Comparison of ENCODE assay signal across 12 cellular contexts in genomic region chr7:27117687-27118491, GRCh38. TPM values are rescaled to one million over a fixed set of nuclear protein-coding genes. Genes with fewer than 3 reads are reported as not detected.
DNase-seq lines count a peak whose midpoint lies in the region; ATAC-seq and TF ChIP-seq lines count a peak whose summit lies in the region.
"Had no signal": no experiment of that assay in that cellular context is flagged by ENCODE, and none has a peak within 500 bp of the region (broad histone marks: within the 10 kb centered on the region; RNA-seq: fewer than 3 reads in every experiment).

No MANE protein-coding gene starts in this region.

- H3K36me3 ChIP-seq in adipocyte (ENCODE audit: control insufficient read depth, insufficient read depth, low read length, severe bottlenecking) = peaks cover 19% of the 10 kb centered on the region
- H3K36me3 ChIP-seq in mucosa of descending colon (ENCODE audit: low read depth) = no peaks in the 10 kb centered on the region

- no peaks in the 10 kb centered on the region for H3K9me3 ChIP-seq in adipocyte (ENCODE audit: control insufficient read depth, low read length)
- no peaks in the 10 kb centered on the region for H3K9me3 ChIP-seq in mucosa of descending colon

- peaks cover 55% of the 10 kb centered on the region for H3K36me3 Mint-ChIP-seq in type B pancreatic cell
- no peaks in the 10 kb centered on the region for H3K36me3 Mint-ChIP-seq in stimulated activated effector memory CD8-positive, alpha-beta T cell treated with anti-CD3 and anti-CD28 coated beads, Interleukin-12 subunit alpha, Interleukin-12 subunit beta, amount 100 ng/mL, for 72 hours

- DNase-seq in adipocyte (ENCODE audit: low read depth) = no peak
- no peak for DNase-seq in epithelial cell of proximal tubule (ENCODE audit: low read depth)
- DNase-seq in mucosa of descending colon = peak in 2 of 3 donors; percentile 43 to 49
- peak; percentile 68 for DNase-seq in type B pancreatic cell (ENCODE audit: extremely low spot score, unreplicated experiment)
- DNase-seq in NCI-H748 treated with DMSO at 0.1 percent for 48 hours (lab: John Stamatoyannopoulos, UW) = no peak
- no peak for DNase-seq in T-helper 2 cell
- no peak for DNase-seq in stimulated activated effector memory CD8-positive, alpha-beta T cell treated with anti-CD3 and anti-CD28 coated beads, Interleukin-12 subunit alpha, Interleukin-12 subunit beta, amount 100 ng/mL, for 72 hours (ENCODE audit: low spot score in 2 of 2)
- DNase-seq: anterior cingulate cortex, DMS 273 treated with DMSO at 0.1 percent for 48 hours, left colon, OCI-M1, T1000 had no signal

- ATAC-seq in mucosa of descending colon = no peak
- no peak for ATAC-seq in stimulated activated effector memory CD8-positive, alpha-beta T cell treated with anti-CD3 and anti-CD28 coated beads, Interleukin-12 subunit alpha, Interleukin-12 subunit beta, amount 100 ng/mL, for 72 hours
- ATAC-seq: left colon had no signal

- intact Hi-C loops in mucosa of descending colon (cut with DNase I, micrococcal nuclease) = no loop called here

- H3K27ac Mint-ChIP-seq in type B pancreatic cell = peak overlapping the region; percentile 99
- no peak overlapping the region for H3K27ac Mint-ChIP-seq in stimulated activated effector memory CD8-positive, alpha-beta T cell treated with anti-CD3 and anti-CD28 coated beads, Interleukin-12 subunit alpha, Interleukin-12 subunit beta, amount 100 ng/mL, for 72 hours

- peaks cover 50% of the 10 kb centered on the region for H3K4me1 ChIP-seq in adipocyte (ENCODE audit: control insufficient read depth, insufficient read depth, low read length)
- H3K4me1 ChIP-seq in mucosa of descending colon (ENCODE audit: low read depth) = peaks cover 54% of the 10 kb centered on the region

- peaks cover 23% of the 10 kb centered on the region for H3K4me1 Mint-ChIP-seq in type B pancreatic cell (ENCODE audit: unreplicated experiment)
- no peaks in the 10 kb centered on the region for H3K4me1 Mint-ChIP-seq in stimulated activated effector memory CD8-positive, alpha-beta T cell treated with anti-CD3 and anti-CD28 coated beads, Interleukin-12 subunit alpha, Interleukin-12 subunit beta, amount 100 ng/mL, for 72 hours

- H3K9ac ChIP-seq in adipocyte (ENCODE audit: low read length) = peak overlapping the region; percentile 41

- H3K9me3 Mint-ChIP-seq in type B pancreatic cell = no peaks in the 10 kb centered on the region
- H3K9me3 Mint-ChIP-seq in stimulated activated effector memory CD8-positive, alpha-beta T cell treated with anti-CD3 and anti-CD28 coated beads, Interleukin-12 subunit alpha, Interleukin-12 subunit beta, amount 100 ng/mL, for 72 hours = no peaks in the 10 kb centered on the region

- H3K27me3 ChIP-seq in adipocyte (replicated peaks; ENCODE audit: control insufficient read depth, insufficient read depth, low read length) = no peaks in the 10 kb centered on the region

- H3K27me3 Mint-ChIP-seq in type B pancreatic cell = peaks cover 33% of the 10 kb centered on the region

- no peak for TF ChIP-seq CTCF in epithelial cell of proximal tubule (conservative IDR thresholded peaks at IDR 0.05; ENCODE audit: low read depth, low read length)
- TF ChIP-seq CTCF in mucosa of descending colon (IDR thresholded peaks at IDR 0.05) = no peak
- TF ChIP-seq CTCF in type B pancreatic cell (conservative IDR thresholded peaks at IDR 0.05) = no peak

- peak overlapping the region; percentile 91 for H3K4me3 Mint-ChIP-seq in type B pancreatic cell
- no peak overlapping the region for H3K4me3 Mint-ChIP-seq in stimulated activated effector memory CD8-positive, alpha-beta T cell treated with anti-CD3 and anti-CD28 coated beads, Interleukin-12 subunit alpha, Interleukin-12 subunit beta, amount 100 ng/mL, for 72 hours

- H3K4me3 ChIP-seq in adipocyte (ENCODE audit: low read length) = peak overlapping the region; percentile 65
- peak overlapping the region; percentile 74 for H3K4me3 ChIP-seq in epithelial cell of proximal tubule (ENCODE audit: low read depth, low read length)
- no peak overlapping the region for H3K4me3 ChIP-seq in mucosa of descending colon

RNA-seq across cellular contexts. Expression of gene HOXA4, which starts 12.7 kb away (rescaled TPM):
- total RNA-seq in epithelial cell of proximal tubule (9.2 and 14.6 TPM in 2 replicates), mucosa of descending colon (1 to 10 TPM; 5.9 to 9.5 (median 8.3) TPM), type B pancreatic cell (ENCODE audit: low replicate concordance) (28.5 and 37.6 TPM in 2 replicates)

RNA-seq across cellular contexts. Expression of gene HOXA2, which starts 15.4 kb away (rescaled TPM):
- 0.69 and 2.0 TPM in 2 replicates for total RNA-seq in epithelial cell of proximal tubule
- 1 to 10 TPM; 3.2 to 4.3 (median 3.3) TPM for total RNA-seq in mucosa of descending colon
- total RNA-seq in type B pancreatic cell (ENCODE audit: low replicate concordance) = 7.7 and 26.8 TPM in 2 replicates

RNA-seq across cellular contexts. Expression of gene HOXA1, which starts 22.1 kb away (rescaled TPM):
- 5.7 and 7.1 TPM in 2 replicates for total RNA-seq in epithelial cell of proximal tubule
- 1 to 10 TPM; 1.5 to 2.7 (median 2.1) TPM for total RNA-seq in mucosa of descending colon
- 9.5 and 22.0 TPM in 2 replicates for total RNA-seq in type B pancreatic cell (ENCODE audit: low replicate concordance)

RNA-seq across cellular contexts. Expression of gene HOXA5, which starts 25.6 kb away (rescaled TPM):
- 20.1 and 47.6 TPM in 2 replicates for total RNA-seq in epithelial cell of proximal tubule
- 10 to 100 TPM; 16.1 to 26.6 (median 23.8) TPM for total RNA-seq in mucosa of descending colon
- 55.0 and 77.7 TPM in 2 replicates for total RNA-seq in type B pancreatic cell (ENCODE audit: low replicate concordance)

RNA-seq across cellular contexts. Expression of gene HOXA6, which starts 29.7 kb away (rescaled TPM):
- 5.7 and 11.8 TPM in 2 replicates for total RNA-seq in epithelial cell of proximal tubule
- total RNA-seq in mucosa of descending colon = 10 to 100 TPM; 20.2 to 39.5 (median 20.5) TPM
- total RNA-seq in type B pancreatic cell (ENCODE audit: low replicate concordance) = 4.2 and 10.9 TPM in 2 replicates

Comparison
In these comparisons a context has a peak if more than half of its experiments do, and no peak if none do; other contexts are left out.
1. DNase-seq: peak in mucosa of descending colon (2 of 3) and type B pancreatic cell (single experiment); none in adipocyte (single experiment), epithelial cell of proximal tubule (single experiment), NCI-H748 treated with DMSO at 0.1 percent for 48 hours (single experiment), T-helper 2 cell (0 of 5) and stimulated activated effector memory CD8-positive, alpha-beta T cell treated with anti-CD3 and anti-CD28 coated beads, Interleukin-12 subunit alpha, Interleukin-12 subunit beta, amount 100 ng/mL, for 72 hours (0 of 2).